ENCODE assay signal across 9 cellular contexts in the genomic region with DNA sequence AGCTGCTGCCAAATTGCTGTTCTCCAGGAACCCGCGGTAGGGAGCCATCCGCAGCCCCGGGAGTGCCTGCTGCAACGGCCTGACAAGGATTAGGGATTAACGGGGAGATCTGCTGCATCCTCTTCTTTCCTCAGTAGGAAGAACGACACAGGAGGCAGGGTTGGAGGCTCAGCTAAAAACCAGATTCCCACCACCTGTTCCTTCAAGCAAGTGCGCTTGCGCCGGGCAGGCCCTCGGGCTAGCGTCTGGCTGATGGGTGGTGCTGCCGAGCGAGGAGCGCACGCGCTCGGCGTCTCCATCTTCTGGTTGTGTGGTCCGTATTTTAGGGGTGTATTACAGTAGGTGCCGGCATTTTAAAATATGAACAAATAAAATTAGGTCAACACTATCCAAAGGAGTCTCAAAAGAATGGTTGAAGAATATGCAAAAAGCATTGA. TPM values are rescaled to one million over a fixed set of nuclear protein-coding genes. Genes with fewer than 3 reads are reported as not detected.
A peak's percentile ranks its signal among the peaks of the same experiment; 100 is the strongest.
DNase-seq lines count a peak whose midpoint lies in the region; ATAC-seq and TF ChIP-seq lines count a peak whose summit lies in the region.
"Had no signal": no experiment of that assay in that cellular context is flagged by ENCODE, and none has a peak within 500 bp of the region (broad histone marks: within the 10 kb centered on the region; RNA-seq: fewer than 3 reads in every experiment).

No MANE protein-coding gene starts in this region.

- H3K4me3 Mint-ChIP-seq in activated T-helper 17 cell treated with anti-CD3 and anti-CD28 coated beads, Interleukin-2, amount 50 U/mL, for 72 hours: no peak overlapping the region
- H3K4me3 Mint-ChIP-seq: naive B cell had no signal

- ATAC-seq in right lobe of liver (peak; percentile 61 to 80 (median 69)), HG02610 (IDR thresholded peaks at IDR 0.05; ENCODE audit: unreplicated experiment) (no peak), GM21423 (IDR thresholded peaks at IDR 0.05; ENCODE audit: unreplicated experiment) (no peak)
- no peak for ATAC-seq in activated T-helper 17 cell treated with anti-CD3 and anti-CD28 coated beads, Interleukin-2, amount 50 U/mL, for 72 hours (replicated peaks)

- no peaks in the 10 kb centered on the region for H3K27me3 ChIP-seq in right lobe of liver

- no peaks in the 10 kb centered on the region for H3K4me1 ChIP-seq in right lobe of liver

- no peaks in the 10 kb centered on the region for H3K4me1 Mint-ChIP-seq in activated T-helper 17 cell treated with anti-CD3 and anti-CD28 coated beads, Interleukin-2, amount 50 U/mL, for 72 hours
- H3K4me1 Mint-ChIP-seq: naive B cell had no signal

- H3K36me3 Mint-ChIP-seq in activated T-helper 17 cell treated with anti-CD3 and anti-CD28 coated beads, Interleukin-2, amount 50 U/mL, for 72 hours (ENCODE audit: low read depth): no peaks in the 10 kb centered on the region

- DNase-seq in EH (ENCODE audit: low read depth): peak; percentile 52
- peak; percentile 94 to 99 for DNase-seq in NCI-H524 (lab: John Stamatoyannopoulos, UW)
- DNase-seq in choroid plexus epithelial cell (ENCODE audit: low read depth): peak; percentile 62
- DNase-seq in right lobe of liver: peak; percentile 50 to 60 (median 52)
- peak; percentile 48 for DNase-seq in stimulated activated CD8-positive, alpha-beta memory T cell treated with anti-CD3 and anti-CD28 coated beads, Interleukin-4, amount 100 ng/mL, for 48 hours
- DNase-seq: naive B cell had no signal

- intact Hi-C loops in right lobe of liver (cut with DNase I): no loop called here

- H3K9me3 ChIP-seq in right lobe of liver: no peaks in the 10 kb centered on the region

- H3K27ac Mint-ChIP-seq in activated T-helper 17 cell treated with anti-CD3 and anti-CD28 coated beads, Interleukin-2, amount 50 U/mL, for 72 hours: no peak overlapping the region
- H3K27ac Mint-ChIP-seq: naive B cell had no signal

- WGBS in right lobe of liver (ENCODE audit: insufficient coverage, low coverage, low lambda C conversion rate, missing lambda C conversion rate): 20% methylated on average over 16 of the region's 21 CpGs

- H3K27me3 Mint-ChIP-seq in activated T-helper 17 cell treated with anti-CD3 and anti-CD28 coated beads, Interleukin-2, amount 50 U/mL, for 72 hours: peaks cover 35% of the 10 kb centered on the region

- TF ChIP-seq POLR2A in right lobe of liver (IDR thresholded peaks at IDR 0.05): no peak

- H3K9me3 Mint-ChIP-seq in activated T-helper 17 cell treated with anti-CD3 and anti-CD28 coated beads, Interleukin-2, amount 50 U/mL, for 72 hours: no peaks in the 10 kb centered on the region

- H3K27ac ChIP-seq in right lobe of liver: no peak overlapping the region

- TF ChIP-seq CTCF in choroid plexus epithelial cell (conservative IDR thresholded peaks at IDR 0.05; ENCODE audit: low read depth, low read length) (peak; percentile 45), right lobe of liver (IDR thresholded peaks at IDR 0.05) (no peak)

- peak overlapping the region; percentile 22 for H3K4me3 ChIP-seq in choroid plexus epithelial cell (ENCODE audit: low read depth, low read length)
- peak overlapping the region in 1 of 3 donors; percentile 29 for H3K4me3 ChIP-seq in right lobe of liver

- H3K36me3 ChIP-seq in right lobe of liver: no peaks in the 10 kb centered on the region

RNA-seq across cellular contexts. Expression of a gene that starts 25.4 kb away (rescaled TPM):
- total RNA-seq in right lobe of liver: 10 to 100 TPM; 11.2 to 17.4 (median 12.8) TPM
- 10 to 100 TPM; 27.1 to 32.6 TPM for total RNA-seq in activated T-helper 17 cell treated with anti-CD3 and anti-CD28 coated beads, Interleukin-2, amount 50 U/mL, for 72 hours

Comparison
In these comparisons a context has a peak if more than half of its experiments do, and no peak if none do; other contexts are left out.
1. ATAC-seq: peak in right lobe of liver (4 of 4); none in activated T-helper 17 cell treated with anti-CD3 and anti-CD28 coated beads, Interleukin-2, amount 50 U/mL, for 72 hours (single experiment), HG02610 (single experiment) and GM21423 (single experiment).
2. Peak in every context shown above with its lines, with median percentiles within 50 percentile points of each other: DNase-seq.